In genomic region chr16:11326084-11326736, GRCh38 we compare ENCODE assay signal across 1 cellular context.
TF ChIP-seq lines count a peak whose summit lies in the region.

No MANE protein-coding gene starts in this region.

TF ChIP-seq in GM23338, 12 proteins besides CTCF, POLR2A, EP300 and RAD21 (continued from another document):
- TF ChIP-seq ZNF462 (CRISPR knock-in tag; IDR thresholded peaks at IDR 0.05): no peak
- TF ChIP-seq ETS1 (IDR thresholded peaks at IDR 0.05): no peak
- no peak for TF ChIP-seq STAT1 (IDR thresholded peaks at IDR 0.05; ENCODE audit: unreplicated experiment)
- no peak for TF ChIP-seq EZH2phosphoT487 (IDR thresholded peaks at IDR 0.05; ENCODE audit: unreplicated experiment)
- no peak for TF ChIP-seq JUNB (IDR thresholded peaks at IDR 0.05; ENCODE audit: unreplicated experiment)
